In the genomic region with DNA sequence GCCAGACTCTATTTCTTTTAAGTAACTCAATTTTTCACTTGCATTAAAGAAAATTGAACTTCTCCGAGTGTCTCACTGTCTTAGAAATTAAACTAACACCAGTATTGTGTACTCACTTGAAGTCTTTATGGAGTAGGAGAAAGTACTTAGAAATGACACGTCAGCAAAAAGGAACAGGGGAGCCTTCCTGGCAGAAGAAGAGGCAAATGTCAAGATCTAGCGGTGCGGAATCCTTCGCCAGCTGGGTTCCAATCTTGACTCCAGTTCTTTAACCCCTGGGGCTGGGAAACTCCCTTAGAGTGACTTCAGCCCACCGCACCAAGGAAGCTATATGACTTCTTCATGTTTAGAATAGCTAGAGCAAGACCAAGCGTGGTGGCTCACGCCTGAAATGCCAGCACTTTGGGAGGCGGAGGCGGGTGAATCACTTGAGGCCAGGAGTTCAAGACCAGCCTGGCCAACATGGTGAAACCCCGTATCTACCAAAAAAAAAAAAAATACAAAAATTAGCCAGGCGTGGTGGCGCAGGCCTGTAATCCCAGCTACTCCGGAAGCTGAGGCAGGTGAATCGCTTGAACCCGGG, we compare ENCODE assay signal across 8 cellular contexts. TPM values are rescaled to one million over a fixed set of nuclear protein-coding genes. Genes with fewer than 3 reads are reported as not detected.
A peak's percentile ranks its signal among the peaks of the same experiment; 100 is the strongest.
DNase-seq lines count a peak whose midpoint lies in the region; ATAC-seq and TF ChIP-seq lines count a peak whose summit lies in the region.

No MANE protein-coding gene starts in this region.

- POLR2A ChIA-PET in activated CD4-positive, alpha-beta T cell treated with anti-CD3 and anti-CD28 coated beads for 36 hours (lab: Charles Lee), result interaction anchor here (0.7 to 2.6 kb wide), 4 partner anchors 12 to 547 kb away, joined by 3 to 9 read pairs (median 6); a partner anchor contains a TSS

- peak overlapping the region; percentile 99 for H3K27ac Mint-ChIP-seq in activated CD4-positive, alpha-beta T cell treated with anti-CD3 and anti-CD28 coated beads for 36 hours
- H3K27ac Mint-ChIP-seq in endodermal cell, result peak overlapping the region; percentile 99

- H3K36me3 Mint-ChIP-seq in activated CD4-positive, alpha-beta T cell treated with anti-CD3 and anti-CD28 coated beads for 36 hours (ENCODE audit: low read depth), result peaks cover 57% of the 10 kb centered on the region
- peaks cover 28% of the 10 kb centered on the region for H3K36me3 Mint-ChIP-seq in endodermal cell (ENCODE audit: low read depth)

- H3K36me3 ChIP-seq in endodermal cell (ENCODE audit: control insufficient read depth, insufficient read depth, low read length) (no peaks in the 10 kb centered on the region), neutrophil (no peaks in the 10 kb centered on the region)

- H3K4me3 Mint-ChIP-seq in activated CD4-positive, alpha-beta T cell treated with anti-CD3 and anti-CD28 coated beads for 36 hours, result peak overlapping the region; percentile 97
- H3K4me3 Mint-ChIP-seq in endodermal cell, result peak overlapping the region; percentile 93

- peak; percentile 24 for TF ChIP-seq POLR2A in GM18505 (IDR thresholded peaks at IDR 0.05; ENCODE audit: borderline replicate concordance, extremely low read depth, insufficient read depth, insufficient read length)

- peak overlapping the region; percentile 78 for H3K9ac ChIP-seq in endodermal cell (ENCODE audit: extremely low read depth, low read length, poor library complexity, severe bottlenecking)

- peaks cover 12% of the 10 kb centered on the region for H3K9me3 Mint-ChIP-seq in activated CD4-positive, alpha-beta T cell treated with anti-CD3 and anti-CD28 coated beads for 36 hours (ENCODE audit: low read depth)
- peaks cover 13% of the 10 kb centered on the region for H3K9me3 Mint-ChIP-seq in endodermal cell

- WGBS in endodermal cell (ENCODE audit: insufficient coverage in 1 of 2, insufficient read length in 1 of 2), 2 experiments, result 43 to 87% methylated on average over 9 to 16 of the region's 16 CpGs

- no peaks in the 10 kb centered on the region for H3K27me3 ChIP-seq in endodermal cell (ENCODE audit: control insufficient read depth, insufficient read depth, low read length, poor library complexity, severe bottlenecking)
- peaks cover 17% of the 10 kb centered on the region for H3K27me3 ChIP-seq in neutrophil

- intact Hi-C loops in activated CD4-positive, alpha-beta T cell treated with anti-CD3 and anti-CD28 coated beads for 36 hours (cut with DNase I, micrococcal nuclease), result no loop called here

- CTCF ChIA-PET in activated CD4-positive, alpha-beta T cell treated with anti-CD3 and anti-CD28 coated beads for 36 hours (lab: Charles Lee), result interaction anchor here (0.7 to 5.4 kb wide), 12 partner anchors 9 to 548 kb away, joined by 3 to 38 read pairs (median 3); a partner anchor contains a TSS

- H3K9me3 ChIP-seq in endodermal cell (ENCODE audit: control insufficient read depth, low read length) (peaks cover 9% of the 10 kb centered on the region), neutrophil (no peaks in the 10 kb centered on the region)

- H3K27ac ChIP-seq in endodermal cell (ENCODE audit: low read depth, low read length) (no peak overlapping the region), neutrophil (peak overlapping the region; percentile 96)

- H3K4me1 ChIP-seq in endodermal cell (ENCODE audit: control insufficient read depth, insufficient read depth, low read length) (no peaks in the 10 kb centered on the region), neutrophil (ENCODE audit: control insufficient read depth in 1 of 2, insufficient read depth in 1 of 2, low read depth in 1 of 2, low read length in 1 of 2) (peaks cover 70 to 75% of the 10 kb centered on the region in 2 experiments)

- H3K4me3 ChIP-seq in endodermal cell (ENCODE audit: low read length), result peak overlapping the region; percentile 97
- peak overlapping the region; percentile 89 to 98 for H3K4me3 ChIP-seq in neutrophil (ENCODE audit: low read depth in 1 of 2, low read length in 1 of 2)

- DNase-seq in activated CD4-positive, alpha-beta T cell treated with anti-CD3 and anti-CD28 coated beads for 36 hours, result peak; percentile 78
- DNase-seq in endodermal cell (peak; percentile 79), SKM-1 (lab: John Stamatoyannopoulos, UW; ENCODE audit: unreplicated experiment) (no peak), SHP77 (lab: John Stamatoyannopoulos, UW) (no peak)

- no peak for TF ChIP-seq CTCF in endodermal cell (conservative IDR thresholded peaks at IDR 0.05)
- no peak for TF ChIP-seq CTCF in neutrophil (IDR thresholded peaks at IDR 0.05)

- no peak for ATAC-seq in GM18505 (IDR thresholded peaks at IDR 0.05; ENCODE audit: unreplicated experiment)
- no peak for ATAC-seq in activated CD4-positive, alpha-beta T cell treated with anti-CD3 and anti-CD28 coated beads for 36 hours
- ATAC-seq in HG03196 (IDR thresholded peaks at IDR 0.05; ENCODE audit: unreplicated experiment), result no peak
- no peak for ATAC-seq in HG02981 (IDR thresholded peaks at IDR 0.05; ENCODE audit: unreplicated experiment)

- H3K27me3 Mint-ChIP-seq in activated CD4-positive, alpha-beta T cell treated with anti-CD3 and anti-CD28 coated beads for 36 hours, result no peaks in the 10 kb centered on the region
- no peaks in the 10 kb centered on the region for H3K27me3 Mint-ChIP-seq in endodermal cell (ENCODE audit: insufficient read depth)

- peaks cover 36% of the 10 kb centered on the region for H3K4me1 Mint-ChIP-seq in activated CD4-positive, alpha-beta T cell treated with anti-CD3 and anti-CD28 coated beads for 36 hours
- H3K4me1 Mint-ChIP-seq in endodermal cell, result peaks cover 12% of the 10 kb centered on the region

RNA-seq across cellular contexts. Expression of a gene that starts 34.4 kb away (rescaled TPM):
- total RNA-seq in activated CD4-positive, alpha-beta T cell treated with anti-CD3 and anti-CD28 coated beads for 36 hours, result 100 to 1,000 TPM; 143 to 193 TPM
- total RNA-seq in endodermal cell, result 100 to 1,000 TPM in 1 of 2 donors, 10 to 100 TPM in 1; 97.4 to 150 TPM
- polyA plus RNA-seq in endodermal cell (2013, experiment 1 of 2), result 56.6 TPM
- polyA plus RNA-seq in endodermal cell (2013, experiment 2 of 2), result 63.5 TPM

RNA-seq across cellular contexts. Expression of a gene that starts 34.6 kb away (rescaled TPM):
- 1 to 10 TPM; 2.9 to 3.0 TPM for total RNA-seq in activated CD4-positive, alpha-beta T cell treated with anti-CD3 and anti-CD28 coated beads for 36 hours
- total RNA-seq in endodermal cell, result 1 to 10 TPM; 2.5 to 3.3 TPM
- 4.3 TPM for polyA plus RNA-seq in endodermal cell (2013, experiment 1 of 2)
- 4.2 TPM for polyA plus RNA-seq in endodermal cell (2013, experiment 2 of 2)

RNA-seq across cellular contexts. Expression of a gene that starts 45.1 kb away (rescaled TPM):
- total RNA-seq in activated CD4-positive, alpha-beta T cell treated with anti-CD3 and anti-CD28 coated beads for 36 hours, result not detected
- total RNA-seq in endodermal cell, result not detected
- not detected for polyA plus RNA-seq in endodermal cell (2013, experiment 1 of 2)
- polyA plus RNA-seq in endodermal cell (2013, experiment 2 of 2), result not detected

Comparison
In these comparisons a context has a peak if more than half of its experiments do, and no peak if none do; other contexts are left out.
1. DNase-seq: peak in activated CD4-positive, alpha-beta T cell treated with anti-CD3 and anti-CD28 coated beads for 36 hours (single experiment) and endodermal cell (single experiment); none in SKM-1 (single experiment) and SHP77 (0 of 2).